In genomic region chr19:21439372-21439771, GRCh38 we compare ENCODE assay signal across 14 cellular contexts. TPM values are rescaled to one million over a fixed set of nuclear protein-coding genes. Genes with fewer than 3 reads are reported as not detected.
A peak's percentile ranks its signal among the peaks of the same experiment; 100 is the strongest.
DNase-seq lines count a peak whose midpoint lies in the region; ATAC-seq and TF ChIP-seq lines count a peak whose summit lies in the region.
"Had no signal": no experiment of that assay in that cellular context is flagged by ENCODE, and none has a peak within 500 bp of the region (broad histone marks: within the 10 kb centered on the region; RNA-seq: fewer than 3 reads in every experiment).

No MANE protein-coding gene starts in this region.

- CTCF ChIA-PET in MCF 10A (lab: Yijun Ruan, JAX) = no interaction called here
- CTCF ChIA-PET in activated CD4-positive, alpha-beta T cell treated with anti-CD3 and anti-CD28 coated beads for 36 hours (lab: Charles Lee) = no interaction called here

- H3K27ac Mint-ChIP-seq in MCF 10A (ENCODE audit: low read depth, unreplicated experiment) (no peak overlapping the region), nephron progenitor cell (peak overlapping the region; percentile 43)
- H3K27ac Mint-ChIP-seq in activated CD4-positive, alpha-beta T cell treated with anti-CD3 and anti-CD28 coated beads for 36 hours = no peak overlapping the region
- H3K27ac Mint-ChIP-seq: activated T-cell treated with anti-CD3 and anti-CD28 coated beads, Interleukin-2, amount 50 U/mL, for 24 hours had no signal

- H3K27ac ChIP-seq in aorta (ENCODE audit: low read depth in 1 of 2, low read length in 2 of 2) = no peak overlapping the region
- H3K27ac ChIP-seq: A549 had no signal

- H3K4me1 ChIP-seq in aorta (ENCODE audit: control insufficient read depth in 1 of 2, insufficient read depth in 2 of 2, low read length in 2 of 2) = peaks cover 0 to 2% of the 10 kb centered on the region in 2 donors
- H3K4me1 ChIP-seq: A549 had no signal

- in situ Hi-C loops in T47D (cut with HindIII; ENCODE audit: low pct_unique_long_range_greater_than_20kb, low sequenced_read_pairs) = no loop called here

- H3K36me3 Mint-ChIP-seq in MCF 10A (ENCODE audit: insufficient read depth, unreplicated experiment) (no peaks in the 10 kb centered on the region), nephron progenitor cell (ENCODE audit: low read depth) (peaks cover 60% of the 10 kb centered on the region)
- H3K36me3 Mint-ChIP-seq in activated CD4-positive, alpha-beta T cell treated with anti-CD3 and anti-CD28 coated beads for 36 hours (ENCODE audit: low read depth) = peaks cover 28% of the 10 kb centered on the region

- peak; percentile 16 to 88 for DNase-seq in T47D (ENCODE audit: low read depth in 1 of 2, low spot score in 1 of 2)
- DNase-seq in MCF 10A (ENCODE audit: unreplicated experiment) = no peak
- DNase-seq in nephron progenitor cell = no peak
- no peak for DNase-seq in aorta
- no peak for DNase-seq in activated CD4-positive, alpha-beta T cell treated with anti-CD3 and anti-CD28 coated beads for 36 hours
- no peak for DNase-seq in NCI-H2196 (lab: John Stamatoyannopoulos, UW; ENCODE audit: unreplicated experiment)
- DNase-seq: activated T-cell treated with anti-CD3 and anti-CD28 coated beads, Interleukin-2, amount 50 U/mL, for 24 hours; NCI-H2171 treated with DMSO at 0.1 percent for 48 hours; retina; stimulated activated naive CD4-positive, alpha-beta T cell; T-helper 1 cell had no signal

- peaks cover 5% of the 10 kb centered on the region for H3K9me3 ChIP-seq in aorta (ENCODE audit: control insufficient read depth, low read length)
- H3K9me3 ChIP-seq: A549 had no signal

- POLR2A ChIA-PET in MCF 10A (lab: Yijun Ruan, JAX) = no interaction called here
- POLR2A ChIA-PET in activated CD4-positive, alpha-beta T cell treated with anti-CD3 and anti-CD28 coated beads for 36 hours (lab: Charles Lee) = no interaction called here

- intact Hi-C loops in MCF 10A (cut with micrococcal nuclease) (no loop called here), aorta (cut with DNase I) (no loop called here)
- intact Hi-C loops in activated CD4-positive, alpha-beta T cell treated with anti-CD3 and anti-CD28 coated beads for 36 hours (cut with DNase I, micrococcal nuclease) = no loop called here

- H3K36me3 ChIP-seq in aorta (ENCODE audit: control insufficient read depth in 1 of 2, insufficient read depth in 2 of 2, low read length in 1 of 2) = no peaks in the 10 kb centered on the region

- no peaks in the 10 kb centered on the region for H3K27me3 Mint-ChIP-seq in MCF 10A (ENCODE audit: insufficient read depth, unreplicated experiment)
- H3K27me3 Mint-ChIP-seq in nephron progenitor cell (ENCODE audit: low read depth, poor library complexity) = peaks cover 3% of the 10 kb centered on the region
- H3K27me3 Mint-ChIP-seq in activated CD4-positive, alpha-beta T cell treated with anti-CD3 and anti-CD28 coated beads for 36 hours = no peaks in the 10 kb centered on the region
- H3K27me3 Mint-ChIP-seq: activated T-cell treated with anti-CD3 and anti-CD28 coated beads, Interleukin-2, amount 50 U/mL, for 24 hours had no signal

- TF ChIP-seq CTCF in MCF 10A (IDR thresholded peaks at IDR 0.05; ENCODE audit: unreplicated experiment) (no peak), nephron progenitor cell (IDR thresholded peaks at IDR 0.05) (no peak)

- no peak overlapping the region for H3K4me3 Mint-ChIP-seq in MCF 10A (ENCODE audit: unreplicated experiment)
- no peak overlapping the region for H3K4me3 Mint-ChIP-seq in nephron progenitor cell
- no peak overlapping the region for H3K4me3 Mint-ChIP-seq in activated CD4-positive, alpha-beta T cell treated with anti-CD3 and anti-CD28 coated beads for 36 hours
- H3K4me3 Mint-ChIP-seq: activated T-cell treated with anti-CD3 and anti-CD28 coated beads, Interleukin-2, amount 50 U/mL, for 24 hours had no signal

- no peaks in the 10 kb centered on the region for H3K4me1 Mint-ChIP-seq in MCF 10A (ENCODE audit: insufficient read depth, unreplicated experiment)
- no peaks in the 10 kb centered on the region for H3K4me1 Mint-ChIP-seq in nephron progenitor cell
- H3K4me1 Mint-ChIP-seq in activated CD4-positive, alpha-beta T cell treated with anti-CD3 and anti-CD28 coated beads for 36 hours = no peaks in the 10 kb centered on the region

- BruUV-seq in MCF 10A (replicated peaks; lab: Mats Ljungman, UMichigan) = no TSS peak

- 30 to 56% methylated on average over 3 of the region's 3 CpGs for WGBS in aorta, 2 donors

- H3K9me3 Mint-ChIP-seq in MCF 10A (ENCODE audit: unreplicated experiment) = peaks cover 17% of the 10 kb centered on the region
- peaks cover 85% of the 10 kb centered on the region for H3K9me3 Mint-ChIP-seq in nephron progenitor cell
- peaks cover 28% of the 10 kb centered on the region for H3K9me3 Mint-ChIP-seq in activated CD4-positive, alpha-beta T cell treated with anti-CD3 and anti-CD28 coated beads for 36 hours (ENCODE audit: low read depth)

- peak; percentile 97 for ATAC-seq in esophagus mucosa
- ATAC-seq in aorta (ENCODE audit: low FRiP score) = peak; percentile 69
- ATAC-seq in activated CD4-positive, alpha-beta T cell treated with anti-CD3 and anti-CD28 coated beads for 36 hours = no peak
- no peak for ATAC-seq in GM19395 (IDR thresholded peaks at IDR 0.05; ENCODE audit: unreplicated experiment)
- ATAC-seq: A549 had no signal

- no peaks in the 10 kb centered on the region for H3K27me3 ChIP-seq in aorta (ENCODE audit: control insufficient read depth in 1 of 2, insufficient read depth in 2 of 2, low read length in 1 of 2)

- H3K4me3 ChIP-seq in aorta (ENCODE audit: low read length in 2 of 2) = no peak overlapping the region
- H3K4me3 ChIP-seq: A549 had no signal

RNA-seq across cellular contexts. Expression of gene ZNF493, which starts 42.4 kb away (rescaled TPM):
- total RNA-seq in MCF 10A (2022) (8.7 and 12.4 TPM in 2 replicates), esophagus mucosa (5.5 TPM), aorta (10 to 100 TPM; 27.5 to 34.6 TPM)
- polyA plus RNA-seq in aorta = 10 to 100 TPM in 1 of 2 donors, 1 to 10 TPM in 1; 1.9 to 10.7 TPM
- total RNA-seq in activated CD4-positive, alpha-beta T cell treated with anti-CD3 and anti-CD28 coated beads for 36 hours = 10 to 100 TPM; 11.9 to 12.8 TPM

Comparison
In these comparisons a context has a peak if more than half of its experiments do, and no peak if none do; other contexts are left out.
1. DNase-seq: peak in T47D (2 of 2); none in MCF 10A (single experiment), nephron progenitor cell (single experiment), aorta (0 of 2), activated CD4-positive, alpha-beta T cell treated with anti-CD3 and anti-CD28 coated beads for 36 hours (single experiment) and NCI-H2196 (single experiment).
2. ATAC-seq: peak in esophagus mucosa (single experiment) and aorta (single experiment); none in activated CD4-positive, alpha-beta T cell treated with anti-CD3 and anti-CD28 coated beads for 36 hours (single experiment) and GM19395 (single experiment).